28 cellular contexts compared by ENCODE assay signal in genomic region chr1:176857632-176858031, GRCh38.
DNase-seq lines count a peak whose midpoint lies in the region; ATAC-seq, FAIRE-seq and TF ChIP-seq lines count a peak whose summit lies in the region.
"Had no signal": no experiment of that assay in that cellular context is flagged by ENCODE, and none has a peak within 500 bp of the region (broad histone marks: within the 10 kb centered on the region; RNA-seq: fewer than 3 reads in every experiment).

No MANE protein-coding gene starts in this region.

- TF ChIP-seq CTCF in PC-3 (conservative IDR thresholded peaks at IDR 0.05; ENCODE audit: low read depth, low read length) = no peak
- no peak for TF ChIP-seq CTCF in bronchial epithelial cell (IDR thresholded peaks at IDR 0.05; ENCODE audit: insufficient read depth, low read length, severe bottlenecking)

- H3K4me3 ChIP-seq in PC-3 (ENCODE audit: low read length) = no peak overlapping the region
- no peak overlapping the region for H3K4me3 ChIP-seq in bronchial epithelial cell (ENCODE audit: low read depth, low read length)
- no peak overlapping the region for H3K4me3 ChIP-seq in mesodermal cell (ENCODE audit: extremely low read depth, insufficient read depth, low read length, poor library complexity, severe bottlenecking)

- 94 to 96% methylated on average over 3 of the region's 4 CpGs for WGBS in mesodermal cell (ENCODE audit: insufficient coverage in 2 of 2), 2 experiments

- no TSS peak for BruUV-seq in PC-3 (replicated peaks; lab: Mats Ljungman, UMichigan)

- H3K9ac ChIP-seq in PC-3 (ENCODE audit: low read length) = no peak overlapping the region
- H3K9ac ChIP-seq: parathyroid adenoma had no signal

- H3K27me3 ChIP-seq in PC-3 (ENCODE audit: low read length) (no peaks in the 10 kb centered on the region), bronchial epithelial cell (ENCODE audit: control insufficient read depth, insufficient read depth, low read length) (no peaks in the 10 kb centered on the region)

- H3K36me3 ChIP-seq in PC-3 (ENCODE audit: low read depth, low read length) (no peaks in the 10 kb centered on the region), bronchial epithelial cell (ENCODE audit: control insufficient read depth, insufficient read depth, low read length) (no peaks in the 10 kb centered on the region), mesodermal cell (ENCODE audit: control insufficient read depth, insufficient read depth, low read length) (no peaks in the 10 kb centered on the region)

- POLR2A ChIA-PET in PC-3 (lab: Charles Lee; ENCODE audit: unreplicated experiment) = no interaction called here

- no peaks in the 10 kb centered on the region for H3K9me3 ChIP-seq in PC-3 (ENCODE audit: low read length)
- no peaks in the 10 kb centered on the region for H3K9me3 ChIP-seq in mesodermal cell (ENCODE audit: control insufficient read depth, low read length)

- no peaks in the 10 kb centered on the region for H4K20me1 ChIP-seq in PC-3 (ENCODE audit: low read length)

- in situ Hi-C loops in Caki2 (cut with HindIII; ENCODE audit: low pct_unique_long_range_greater_than_20kb, low sequenced_read_pairs) = no loop called here

- no peak overlapping the region for H3K4me2 ChIP-seq in PC-3 (ENCODE audit: low read length)

- no peaks in the 10 kb centered on the region for H3F3A ChIP-seq in PC-3 (ENCODE audit: low read length, unreplicated experiment)

- no peak for FAIRE-seq in bronchial epithelial cell (lab: Jason Lieb, UNC)
- FAIRE-seq: H54 had no signal

- no peak overlapping the region for H2AFZ ChIP-seq in PC-3 (ENCODE audit: low read length)
- H2AFZ ChIP-seq: parathyroid adenoma had no signal

- H3K4me1 ChIP-seq in PC-3 (ENCODE audit: insufficient read depth, low read length) = no peaks in the 10 kb centered on the region
- H3K4me1 ChIP-seq in mesodermal cell (ENCODE audit: control insufficient read depth, insufficient read depth, low read length, poor library complexity, severe bottlenecking) = no peaks in the 10 kb centered on the region
- H3K4me1 ChIP-seq: parathyroid adenoma had no signal

- DNase-seq in Caki2 (ENCODE audit: low read depth) = peak; percentile 10
- peak; percentile 21 for DNase-seq in PC-3
- DNase-seq in bronchial epithelial cell (ENCODE audit: low read depth) = peak; percentile 50
- no peak for DNase-seq in NCI-H510A (lab: John Stamatoyannopoulos, UW)
- DNase-seq in iPS-NIHi7 (ENCODE audit: extremely low spot score) = no peak
- no peak for DNase-seq in NCI-H146 (lab: John Stamatoyannopoulos, UW)
- DNase-seq: ACHN; activated CD8-positive, alpha-beta T cell treated with anti-CD3 and anti-CD28 coated beads, Interleukin-2, amount 10 ng/mL, durations not matched to agents 7 days and 5 days; anterior cingulate cortex; central memory CD4-positive, alpha-beta T cell; head of caudate nucleus; Karpas-422; kidney glomerular epithelial cell; MV-4-11; NCI-H1436 treated with DMSO at 0.1 percent for 48 hours; NCI-H2107; right cardiac atrium; Right ventricle myocardium superior; stimulated activated CD4-positive, alpha-beta T cell treated with anti-CD3 and anti-CD28 coated beads, Interleukin-4, amount 100 ng/mL, for 1 hour; SW 1271; T-helper 9 cell had no signal

- intact Hi-C loops in PC-3 (cut with micrococcal nuclease) = no loop called here

- ATAC-seq in PC-3 = no peak
- ATAC-seq in GM21528 (IDR thresholded peaks at IDR 0.05; ENCODE audit: low FRiP score, unreplicated experiment) = no peak
- ATAC-seq: activated CD4-positive, CD25-positive, alpha-beta regulatory T cell treated with anti-CD3 and anti-CD28 coated beads, Interleukin-2, amount 50 U/mL, for 24 hours; activated CD8-positive, alpha-beta T cell treated with anti-CD3 and anti-CD28 coated beads, Interleukin-2, amount 10 ng/mL, durations not matched to agents 7 days and 5 days; right cardiac atrium had no signal

- H3K79me2 ChIP-seq in PC-3 (ENCODE audit: low read length) = no peaks in the 10 kb centered on the region
- H3K79me2 ChIP-seq: parathyroid adenoma had no signal

- CTCF ChIA-PET in PC-3 (lab: Charles Lee) = no interaction called here

- H3K27ac ChIP-seq in PC-3 (ENCODE audit: low read length) = no peak overlapping the region
- H3K27ac ChIP-seq in mesodermal cell (ENCODE audit: low read depth, low read length, severe bottlenecking) = peak overlapping the region; percentile 13
- H3K27ac ChIP-seq: C4-2B, HL-60, parathyroid adenoma had no signal

- H3K9me2 ChIP-seq in PC-3 (replicated peaks; ENCODE audit: low read length) = no peaks in the 10 kb centered on the region

Comparison
In these comparisons a context has a peak if more than half of its experiments do, and no peak if none do; other contexts are left out.
1. DNase-seq: peak in Caki2 (single experiment), PC-3 (single experiment) and bronchial epithelial cell (single experiment); none in NCI-H510A (single experiment), iPS-NIHi7 (single experiment) and NCI-H146 (single experiment).